17 cellular contexts compared by ENCODE assay signal in the genomic region with DNA sequence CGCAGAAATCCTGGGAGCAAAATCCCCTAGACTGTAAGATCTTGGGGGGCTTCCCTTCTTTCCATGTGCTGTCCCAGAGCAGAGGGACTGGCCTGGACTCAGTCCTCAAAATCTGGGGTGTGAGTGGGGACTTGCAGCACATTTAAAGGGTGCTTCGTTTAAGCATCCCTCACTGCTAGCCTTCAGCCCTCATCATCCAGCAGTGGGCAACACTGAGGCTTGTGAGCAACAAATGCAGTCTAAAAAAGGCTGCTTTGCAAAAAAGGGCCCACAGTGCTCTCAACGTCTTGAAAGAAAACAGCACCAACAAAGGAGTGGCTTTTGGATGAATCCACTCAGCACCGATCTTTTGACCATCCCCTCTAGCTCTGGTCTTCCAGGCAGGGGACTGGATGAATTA.
A peak's percentile ranks its signal among the peaks of the same experiment; 100 is the strongest.
DNase-seq lines count a peak whose midpoint lies in the region; ATAC-seq, FAIRE-seq and TF ChIP-seq lines count a peak whose summit lies in the region.
"Had no signal": no experiment of that assay in that cellular context is flagged by ENCODE, and none has a peak within 500 bp of the region (broad histone marks: within the 10 kb centered on the region; RNA-seq: fewer than 3 reads in every experiment).

No MANE protein-coding gene starts in this region.

- H3K27me3 ChIP-seq in GM23248 (replicated peaks; ENCODE audit: insufficient read depth) (no peaks in the 10 kb centered on the region), endothelial cell of umbilical vein (ENCODE audit: control insufficient read depth in 2 of 2, insufficient read depth in 2 of 2, low read length in 2 of 2) (no peaks in the 10 kb centered on the region)

- intact Hi-C loops in OCI-LY7 (cut with micrococcal nuclease; ENCODE audit: unreplicated experiment): no loop called here
- intact Hi-C loops in endothelial cell of umbilical vein (cut with micrococcal nuclease): no loop called here

- TF ChIP-seq CTCF in OCI-LY7 (conservative IDR thresholded peaks at IDR 0.05; ENCODE audit: low read length) (0 out of 2 replicates have a peak, but pooled peaks have one; percentile 22), endothelial cell of umbilical vein (IDR thresholded peaks at IDR 0.05; ENCODE audit: extremely low read depth in 1 of 2, insufficient read depth in 1 of 2, low read depth in 1 of 2, low read length in 2 of 2) (peak in 1 of 2 donors; percentile 11), retinal pigment epithelial cell (conservative IDR thresholded peaks at IDR 0.05; ENCODE audit: low read depth, low read length) (peak; percentile 51)

- WGBS in GM23248 (ENCODE audit: low coverage in 1 of 2, low lambda C conversion rate in 2 of 2, missing lambda C conversion rate in 2 of 2), 2 experiments: 49 to 53% methylated on average over 4 of the region's 4 CpGs

- H3K9me1 ChIP-seq in endothelial cell of umbilical vein (replicated peaks; ENCODE audit: control insufficient read depth, extremely low read depth, insufficient read depth, low read length): no peaks in the 10 kb centered on the region

- H3K4me1 Mint-ChIP-seq in activated naive CD8-positive, alpha-beta T cell treated with anti-CD3 and anti-CD28 coated beads, Interleukin-2, amount 50 U/mL, for 24 hours: no peaks in the 10 kb centered on the region

- BruUV-seq in OCI-LY7 (replicated peaks; lab: Mats Ljungman, UMichigan) (no TSS peak), endothelial cell of umbilical vein (replicated peaks; lab: Mats Ljungman, UMichigan) (no TSS peak)

- no peak overlapping the region for H3K4me3 Mint-ChIP-seq in activated naive CD8-positive, alpha-beta T cell treated with anti-CD3 and anti-CD28 coated beads, Interleukin-2, amount 50 U/mL, for 24 hours
- H3K4me3 Mint-ChIP-seq: neural crest cell had no signal

- no peak for TF ChIP-seq POLR2A in endothelial cell of umbilical vein (IDR thresholded peaks at IDR 0.05; ENCODE audit: low read depth, low read length)

- dilution Hi-C loops in endothelial cell of umbilical vein (cut with MboI; ENCODE audit: extremely low pct_ligation_motif_present, low sequenced_read_pairs): no loop called here

- no peaks in the 10 kb centered on the region for H3K9me3 ChIP-seq in GM23248 (ENCODE audit: low read depth)
- no peaks in the 10 kb centered on the region for H3K9me3 ChIP-seq in OCI-LY7 (ENCODE audit: low read length)
- no peaks in the 10 kb centered on the region for H3K9me3 ChIP-seq in endothelial cell of umbilical vein (replicated peaks; ENCODE audit: control insufficient read depth, insufficient read depth, low read length)

- H4K20me1 ChIP-seq in GM23248 (ENCODE audit: insufficient read depth): no peaks in the 10 kb centered on the region
- no peaks in the 10 kb centered on the region for H4K20me1 ChIP-seq in OCI-LY7 (ENCODE audit: insufficient read depth, low read length)
- H4K20me1 ChIP-seq in endothelial cell of umbilical vein (replicated peaks; ENCODE audit: control insufficient read depth, extremely low read depth, insufficient read depth, low read length): no peaks in the 10 kb centered on the region

- 0 out of 2 replicates have a peak, but pooled peaks cover 8% of the 10 kb centered on the region for H3F3A ChIP-seq in GM23248 (ENCODE audit: insufficient read depth)

- H3K27me3 Mint-ChIP-seq in activated naive CD8-positive, alpha-beta T cell treated with anti-CD3 and anti-CD28 coated beads, Interleukin-2, amount 50 U/mL, for 24 hours: no peaks in the 10 kb centered on the region

- POLR2A ChIA-PET in OCI-LY7 (lab: Charles Lee): no interaction called here
- POLR2A ChIA-PET in endothelial cell of umbilical vein (lab: Charles Lee): no interaction called here

- H2AFZ ChIP-seq in GM23248 (no peak overlapping the region), OCI-LY7 (ENCODE audit: low read length) (no peak overlapping the region), endothelial cell of umbilical vein (ENCODE audit: low read depth, low read length) (no peak overlapping the region)

- no peaks in the 10 kb centered on the region for H3K36me3 Mint-ChIP-seq in activated naive CD8-positive, alpha-beta T cell treated with anti-CD3 and anti-CD28 coated beads, Interleukin-2, amount 50 U/mL, for 24 hours (ENCODE audit: low read depth)

- no peaks in the 10 kb centered on the region for H3K36me3 ChIP-seq in GM23248 (ENCODE audit: low read depth)
- no peaks in the 10 kb centered on the region for H3K36me3 ChIP-seq in OCI-LY7 (ENCODE audit: insufficient read depth, low read length)
- H3K36me3 ChIP-seq in endothelial cell of umbilical vein (ENCODE audit: control insufficient read depth in 2 of 2, extremely low read depth in 1 of 2, insufficient read depth in 2 of 2, low read length in 2 of 2): no peaks in the 10 kb centered on the region

- H3K4me2 ChIP-seq in GM23248 (ENCODE audit: unreplicated experiment) (no peak overlapping the region), OCI-LY7 (ENCODE audit: low read length) (no peak overlapping the region), endothelial cell of umbilical vein (ENCODE audit: insufficient read depth, low read length) (no peak overlapping the region)

- DNase-seq in GM23248: peak; percentile 46
- DNase-seq in OCI-LY7 (ENCODE audit: low spot score): no peak
- DNase-seq in endothelial cell of umbilical vein (ENCODE audit: low read depth, low spot score): no peak
- DNase-seq in retinal pigment epithelial cell (ENCODE audit: low read depth): no peak
- no peak for DNase-seq in activated naive CD8-positive, alpha-beta T cell treated with anti-CD3 and anti-CD28 coated beads, Interleukin-2, amount 50 U/mL, for 24 hours
- DNase-seq in NCI-H748 treated with DMSO at 0.1 percent for 48 hours (lab: John Stamatoyannopoulos, UW): no peak
- DNase-seq: activated CD4-positive, alpha-beta T cell treated with anti-CD3 and anti-CD28 coated beads, Interleukin-2, amount 50 U/mL, for 1 hour; DMS53; mesenchymal stem cell; NCI-H1105; NCI-H69 had no signal

- H3K9ac ChIP-seq in GM23248 (no peak overlapping the region), endothelial cell of umbilical vein (replicated peaks; ENCODE audit: extremely low read depth, insufficient read depth, low read length) (no peak overlapping the region)

- H3K27ac Mint-ChIP-seq in activated naive CD8-positive, alpha-beta T cell treated with anti-CD3 and anti-CD28 coated beads, Interleukin-2, amount 50 U/mL, for 24 hours: no peak overlapping the region

- H3K9me3 Mint-ChIP-seq in activated naive CD8-positive, alpha-beta T cell treated with anti-CD3 and anti-CD28 coated beads, Interleukin-2, amount 50 U/mL, for 24 hours: no peaks in the 10 kb centered on the region
- H3K9me3 Mint-ChIP-seq: neural crest cell had no signal

- H3K4me1 ChIP-seq in GM23248 (ENCODE audit: insufficient read depth): peaks cover 14% of the 10 kb centered on the region
- H3K4me1 ChIP-seq in OCI-LY7 (ENCODE audit: insufficient read depth, low read length, poor library complexity, severe bottlenecking): peaks cover 25% of the 10 kb centered on the region
- peaks cover 5% of the 10 kb centered on the region for H3K4me1 ChIP-seq in endothelial cell of umbilical vein (ENCODE audit: control insufficient read depth, extremely low read depth, insufficient read depth, low read length)

- H3K79me2 ChIP-seq in GM23248 (ENCODE audit: insufficient read depth) (no peaks in the 10 kb centered on the region), OCI-LY7 (ENCODE audit: insufficient read depth, low read depth, low read length) (no peaks in the 10 kb centered on the region), endothelial cell of umbilical vein (ENCODE audit: control insufficient read depth, insufficient read depth, low read length) (no peaks in the 10 kb centered on the region)

- CTCF ChIA-PET in OCI-LY7 (lab: Charles Lee; ENCODE audit: unreplicated experiment) (interaction anchor here (0.5 kb wide), 1 partner anchor 26 kb away, joined by 3 read pairs; no protein-coding TSS in a partner anchor), endothelial cell of umbilical vein (lab: Charles Lee) (no interaction called here)

- no peak for ATAC-seq in GM21526 (IDR thresholded peaks at IDR 0.05; ENCODE audit: low FRiP score, unreplicated experiment)
- ATAC-seq in activated naive CD8-positive, alpha-beta T cell treated with anti-CD3 and anti-CD28 coated beads, Interleukin-2, amount 50 U/mL, for 24 hours: no peak
- ATAC-seq: Panc1, SK-N-SH treated with all-trans-retinoic acid at 6 μM for 48 hours had no signal

- in situ Hi-C loops in GM23248 (cut with MboI): no loop called here

- peak; percentile 44 for FAIRE-seq in endothelial cell of umbilical vein (lab: Jason Lieb, UNC)
- FAIRE-seq: keratinocyte had no signal

- no peak overlapping the region for H3K4me3 ChIP-seq in GM23248
- H3K4me3 ChIP-seq in OCI-LY7 (ENCODE audit: low read depth, low read length, poor library complexity, severe bottlenecking): no peak overlapping the region
- no peak overlapping the region for H3K4me3 ChIP-seq in endothelial cell of umbilical vein (replicated peaks in 1 of 3; ENCODE audit: insufficient read depth in 1 of 3, low read depth in 1 of 3, low read length in 3 of 3)
- H3K4me3 ChIP-seq in retinal pigment epithelial cell (ENCODE audit: low read length): no peak overlapping the region

- H3K9me2 ChIP-seq in GM23248 (ENCODE audit: insufficient read depth): no peaks in the 10 kb centered on the region
- no peaks in the 10 kb centered on the region for H3K9me2 ChIP-seq in OCI-LY7 (ENCODE audit: insufficient read depth, low read length)

- H3K27ac ChIP-seq in GM23248 (no peak overlapping the region), OCI-LY7 (ENCODE audit: low read depth, low read length, poor library complexity, severe bottlenecking) (no peak overlapping the region), endothelial cell of umbilical vein (ENCODE audit: insufficient read depth, low read depth, low read length) (no peak overlapping the region)
- H3K27ac ChIP-seq: C4-2B had no signal

TF ChIP-seq in endothelial cell of umbilical vein, 7 proteins besides CTCF, POLR2A, EP300 and RAD21:
- no peak for TF ChIP-seq GATA2 (IDR thresholded peaks at IDR 0.05; ENCODE audit: insufficient read depth, insufficient read length, low read depth, low read length)
- TF ChIP-seq MYC (IDR thresholded peaks at IDR 0.05; ENCODE audit: low read depth, low read length): no peak
- TF ChIP-seq MAX (IDR thresholded peaks at IDR 0.05; ENCODE audit: insufficient read depth, insufficient read length): no peak
- no peak for TF ChIP-seq JUN (IDR thresholded peaks at IDR 0.05; ENCODE audit: borderline replicate concordance, insufficient read depth, insufficient read length, low read depth)
- no peak for TF ChIP-seq POLR2AphosphoS5 (IDR thresholded peaks at IDR 0.05; ENCODE audit: insufficient read depth, low read depth, low read length)
- TF ChIP-seq EZH2 (IDR thresholded peaks at IDR 0.05; ENCODE audit: borderline replicate concordance, low read depth, low read length, severe bottlenecking): no peak
- no peak for TF ChIP-seq FOS (IDR thresholded peaks at IDR 0.05; ENCODE audit: borderline replicate concordance, insufficient read depth, low read length)
TF ChIP-seq in endothelial cell of umbilical vein: peak in this region for 0.
